In the genomic region with DNA sequence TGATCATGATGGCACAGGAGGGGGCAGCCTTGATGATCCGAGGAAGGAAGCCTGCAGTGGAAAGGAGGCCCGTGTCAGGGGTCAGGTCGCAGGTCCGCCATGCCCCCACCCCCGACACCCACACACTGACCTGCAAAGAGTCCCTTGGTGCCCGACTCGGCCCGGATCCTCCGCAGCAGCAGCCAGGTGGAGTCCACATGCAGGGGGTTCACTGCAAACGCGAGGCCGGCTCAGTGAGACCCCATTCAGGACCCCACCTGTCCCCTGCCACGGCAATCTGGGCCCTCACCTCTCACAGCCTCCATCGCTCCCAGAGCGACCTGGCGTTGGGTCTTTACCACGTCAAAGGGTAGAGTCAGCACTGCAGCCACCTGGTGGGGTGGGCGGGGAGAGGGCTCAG, we compare ENCODE assay signal across 27 cellular contexts. TPM values are rescaled to one million over a fixed set of nuclear protein-coding genes. Genes with fewer than 3 reads are reported as not detected.
"Had no signal": no experiment of that assay in that cellular context is flagged by ENCODE, and none has a peak within 500 bp of the region (broad histone marks: within the 10 kb centered on the region; RNA-seq: fewer than 3 reads in every experiment).

No MANE protein-coding gene starts in this region.

- H3K27me3 ChIP-seq: testis had no signal

- H3K27ac ChIP-seq: epithelial cell of prostate, gastrocnemius medialis, lower lobe of right lung, neural progenitor cell, prostate gland, right atrium auricular region, sigmoid colon, stomach, testis, tibial artery, upper lobe of left lung had no signal

- H3K4me3 ChIP-seq: gastrocnemius medialis, lower lobe of right lung, neural progenitor cell, prostate gland, right atrium auricular region, sigmoid colon, stomach, testis, tibial artery, upper lobe of left lung had no signal

- H3K27ac Mint-ChIP-seq: nephron, neural progenitor cell had no signal

- H3K9ac ChIP-seq: neural progenitor cell had no signal

- H3K36me3 ChIP-seq: neural progenitor cell had no signal

- H3K4me2 ChIP-seq: neural progenitor cell had no signal

- H2AFZ ChIP-seq: neural progenitor cell had no signal

- H3K9me3 ChIP-seq: gastrocnemius medialis, lower lobe of right lung, prostate gland, right atrium auricular region, sigmoid colon, stomach, testis, tibial artery, upper lobe of left lung had no signal

- H3K4me3 Mint-ChIP-seq: neural progenitor cell; stimulated activated effector memory CD8-positive, alpha-beta T cell treated with anti-CD3 and anti-CD28 coated beads, Interleukin-12 subunit alpha, Interleukin-12 subunit beta, amount 100 ng/mL, for 72 hours had no signal

- H3K9me3 Mint-ChIP-seq: neural progenitor cell; stimulated activated effector memory CD8-positive, alpha-beta T cell treated with anti-CD3 and anti-CD28 coated beads, Interleukin-12 subunit alpha, Interleukin-12 subunit beta, amount 100 ng/mL, for 72 hours had no signal

- FAIRE-seq: keratinocyte, urothelium cell line had no signal

- ATAC-seq: esophagus mucosa; gastrocnemius medialis; left ventricle myocardium superior; lower lobe of right lung; stimulated activated effector memory CD8-positive, alpha-beta T cell treated with anti-CD3 and anti-CD28 coated beads, Interleukin-12 subunit alpha, Interleukin-12 subunit beta, amount 100 ng/mL, for 72 hours had no signal

- DNase-seq: cortex of kidney; effector CD4-positive, alpha-beta T cell; foreskin fibroblast; gastrocnemius medialis; head of caudate nucleus; left ventricle myocardium superior; lower lobe of right lung; sigmoid colon; stimulated activated CD4-positive, alpha-beta T cell treated with anti-CD3 and anti-CD28 coated beads, Interleukin-2, amount 100 ng/mL, for 24 hours; stimulated activated CD4-positive, alpha-beta T cell treated with anti-CD3 and anti-CD28 coated beads, Interleukin-4, amount 100 ng/mL, for 24 hours; stimulated activated naive CD4-positive, alpha-beta T cell treated with Interleukin-2 at 50 U/mL for 16 hours; stomach; testis; tibial artery; upper lobe of left lung had no signal

RNA-seq across cellular contexts. Expression of gene RUNDC3A, which starts 11.7 kb away (rescaled TPM):
- total RNA-seq: gastrocnemius medialis had no signal

RNA-seq across cellular contexts. Expression of gene SLC4A1, which starts 52.1 kb away (rescaled TPM):
- total RNA-seq: dermis microvascular lymphatic vessel endothelial cell, esophagus mucosa, glomerular endothelial cell, left ventricle myocardium superior, osteocyte had no signal
- polyA plus RNA-seq: keratinocyte, stomach had no signal
